In genomic region chr22:37254206-37254866, GRCh38 we compare ENCODE assay signal across 17 cellular contexts. TPM values are rescaled to one million over a fixed set of nuclear protein-coding genes. Genes with fewer than 3 reads are reported as not detected.
A peak's percentile ranks its signal among the peaks of the same experiment; 100 is the strongest.
DNase-seq lines count a peak whose midpoint lies in the region; ATAC-seq, FAIRE-seq and TF ChIP-seq lines count a peak whose summit lies in the region.
"Had no signal": no experiment of that assay in that cellular context is flagged by ENCODE, and none has a peak within 500 bp of the region (broad histone marks: within the 10 kb centered on the region; RNA-seq: fewer than 3 reads in every experiment).

No MANE protein-coding gene starts in this region.

- no peak for TF ChIP-seq EP300 in A549 (IDR thresholded peaks at IDR 0.05)

- H3K27ac ChIP-seq in A549 (peak overlapping the region in 1 of 2 experiments; percentile 66; a peak in 3 of 6 replicates), body of pancreas (no peak overlapping the region)
- H3K27ac ChIP-seq: parathyroid adenoma, vagina had no signal

- no peaks in the 10 kb centered on the region for H3K36me3 ChIP-seq in body of pancreas (replicated peaks in 1 of 2; ENCODE audit: insufficient read depth in 1 of 2, low read depth in 2 of 2)
- H3K36me3 ChIP-seq: vagina had no signal

- ATAC-seq in A549: no peak
- ATAC-seq in body of pancreas: no peak
- no peak for ATAC-seq in GM21526 (IDR thresholded peaks at IDR 0.05; ENCODE audit: low FRiP score, unreplicated experiment)
- ATAC-seq: stimulated activated naive B cell treated with anti-CD40 and anti-IgM and Interleukin-4, amounts not matched to agents 10 μg/mL and 1 μg/mL and 100 μg/mL, for 72 hours had no signal

- peak overlapping the region; percentile 43 for H3K4me2 ChIP-seq in A549

- DNase-seq in A549 (ENCODE audit: low read depth in 1 of 2, low spot score in 1 of 2): peak in 1 of 2 experiments; percentile 24
- peak; percentile 56 for DNase-seq in HS-5 (ENCODE audit: low read depth)
- peak; percentile 46 for DNase-seq in amniotic stem cell (lab: John Stamatoyannopoulos, UW)
- DNase-seq in iris pigment epithelial cell (ENCODE audit: low read depth): peak; percentile 82
- no peak for DNase-seq in body of pancreas
- DNase-seq in H54 (ENCODE audit: insufficient read length, low spot score): no peak
- no peak for DNase-seq in superior temporal gyrus (ENCODE audit: extremely low spot score)
- DNase-seq: AML-193; H9; midbrain; NCI-H187 treated with DMSO at 0.1 percent for 48 hours; stimulated activated CD4-positive, alpha-beta T cell treated with anti-CD3 and anti-CD28 coated beads, Interleukin-2, amount 100 ng/mL, for 48 hours; stimulated activated naive B cell treated with anti-CD40 and anti-IgM and Interleukin-4, amounts not matched to agents 10 μg/mL and 1 μg/mL and 100 μg/mL, for 72 hours had no signal

- TF ChIP-seq CTCF in A549 (IDR thresholded peaks at IDR 0.05) (no peak), body of pancreas (IDR thresholded peaks at IDR 0.05) (no peak)

- H3K4me3 ChIP-seq in A549 (no peak overlapping the region), body of pancreas (no peak overlapping the region)
- H3K4me3 ChIP-seq: vagina had no signal

- H3K4me1 ChIP-seq in A549 (peaks cover 39% of the 10 kb centered on the region), body of pancreas (peaks cover 1% of the 10 kb centered on the region)
- H3K4me1 ChIP-seq: parathyroid adenoma, vagina had no signal

- FAIRE-seq in A549 (lab: Jason Lieb, UNC) (no peak), H54 (lab: Jason Lieb, UNC) (no peak)

- no peak for TF ChIP-seq POLR2A in A549 (IDR thresholded peaks at IDR 0.05; ENCODE audit: low read length)
- TF ChIP-seq POLR2A in body of pancreas (IDR thresholded peaks at IDR 0.05): no peak
- TF ChIP-seq POLR2A in H54 (IDR thresholded peaks at IDR 0.05; ENCODE audit: low read depth, low read length): no peak

- no peaks in the 10 kb centered on the region for H3K27me3 ChIP-seq in body of pancreas
- H3K27me3 ChIP-seq: vagina had no signal

- 30% methylated on average over 5 of the region's 5 CpGs for WGBS in A549 (ENCODE audit: missing lambda C conversion rate)
- 58 to 88% methylated on average over 4 to 5 of the region's 5 CpGs for WGBS in body of pancreas, 2 donors

- H3K9me3 ChIP-seq in A549 (no peaks in the 10 kb centered on the region), body of pancreas (no peaks in the 10 kb centered on the region)
- H3K9me3 ChIP-seq: vagina had no signal

- no peak for TF ChIP-seq RAD21 in A549 (conservative IDR thresholded peaks at IDR 0.05 in 1 of 2, IDR thresholded peaks at IDR 0.05 in 1 of 2)

- POLR2A ChIA-PET in A549 (lab: Yijun Ruan, JAX): no interaction called here

- CTCF ChIA-PET in A549 (lab: Yijun Ruan, JAX): interaction anchor here (0.6 to 1.3 kb wide), 4 partner anchors 57 to 203 kb away, joined by 3 read pairs; no protein-coding TSS in a partner anchor

- intact Hi-C loops in body of pancreas (cut with DNase I): no loop called here

TF ChIP-seq in A549, 52 proteins besides CTCF, POLR2A, EP300 and RAD21:
- TF ChIP-seq KDM1A (IDR thresholded peaks at IDR 0.05; ENCODE audit: low read depth) (no peak), MYC (IDR thresholded peaks at IDR 0.05; ENCODE audit: borderline replicate concordance, low read length) (no peak), MAZ (IDR thresholded peaks at IDR 0.05; ENCODE audit: borderline replicate concordance, low read depth, low read length) (no peak), MAX (IDR thresholded peaks at IDR 0.05) (no peak)
- TF ChIP-seq, protein P1, sequence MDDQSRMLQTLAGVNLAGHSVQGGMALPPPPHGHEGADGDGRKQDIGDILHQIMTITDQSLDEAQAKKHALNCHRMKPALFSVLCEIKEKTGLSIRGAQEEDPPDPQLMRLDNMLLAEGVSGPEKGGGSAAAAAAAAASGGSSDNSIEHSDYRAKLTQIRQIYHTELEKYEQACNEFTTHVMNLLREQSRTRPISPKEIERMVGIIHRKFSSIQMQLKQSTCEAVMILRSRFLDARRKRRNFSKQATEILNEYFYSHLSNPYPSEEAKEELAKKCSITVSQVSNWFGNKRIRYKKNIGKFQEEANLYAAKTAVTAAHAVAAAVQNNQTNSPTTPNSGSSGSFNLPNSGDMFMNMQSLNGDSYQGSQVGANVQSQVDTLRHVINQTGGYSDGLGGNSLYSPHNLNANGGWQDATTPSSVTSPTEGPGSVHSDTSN (IDR thresholded peaks at IDR 0.05): no peak
- TF ChIP-seq, protein P2, sequence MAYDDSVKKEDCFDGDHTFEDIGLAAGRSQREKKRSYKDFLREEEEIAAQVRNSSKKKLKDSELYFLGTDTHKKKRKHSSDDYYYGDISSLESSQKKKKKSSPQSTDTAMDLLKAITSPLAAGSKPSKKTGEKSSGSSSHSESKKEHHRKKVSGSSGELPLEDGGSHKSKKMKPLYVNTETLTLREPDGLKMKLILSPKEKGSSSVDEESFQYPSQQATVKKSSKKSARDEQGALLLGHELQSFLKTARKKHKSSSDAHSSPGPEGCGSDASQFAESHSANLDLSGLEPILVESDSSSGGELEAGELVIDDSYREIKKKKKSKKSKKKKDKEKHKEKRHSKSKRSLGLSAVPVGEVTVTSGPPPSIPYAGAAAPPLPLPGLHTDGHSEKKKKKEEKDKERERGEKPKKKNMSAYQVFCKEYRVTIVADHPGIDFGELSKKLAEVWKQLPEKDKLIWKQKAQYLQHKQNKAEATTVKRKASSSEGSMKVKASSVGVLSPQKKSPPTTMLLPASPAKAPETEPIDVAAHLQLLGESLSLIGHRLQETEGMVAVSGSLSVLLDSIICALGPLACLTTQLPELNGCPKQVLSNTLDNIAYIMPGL (CRISPR knock-in tag; IDR thresholded peaks at IDR 0.05; ENCODE audit: borderline replicate concordance): no peak

RNA-seq across cellular contexts. Expression of gene RAC2, which starts 10.3 kb away (rescaled TPM):
- 0.12 TPM in 1 of 2 replicates, not detected in the other for polyA plus RNA-seq in A549 (2011; rRNA removed)
- polyA plus RNA-seq in A549 (2012; cell fraction: cytosol; rRNA removed): 0.12 and 0.16 TPM in 2 replicates
- polyA plus RNA-seq in A549 (2012; cell fraction: nucleus; rRNA removed): 0.17 and 0.22 TPM in 2 replicates
- polyA plus RNA-seq in A549 (2017; fragmentation: RNase III; extraction: RNeasy Plus Mini Kit Qiagen cat#74134 plus additional on column Dnase treatment): 0.05 to 0.07 TPM (median 0.05 TPM) in 3 replicates
- polyA minus RNA-seq in A549 (2011; rRNA and poly(A)+ RNA removed): not detected in 2 replicates
- 1 to 10 TPM; 4.3 to 4.9 TPM for total RNA-seq in body of pancreas

RNA-seq across cellular contexts. Expression of gene CYTH4, which starts 28.0 kb away (rescaled TPM):
- 0.03 and 0.05 TPM in 2 replicates for polyA plus RNA-seq in A549 (2011; rRNA removed)
- 0.09 and 0.16 TPM in 2 replicates for polyA plus RNA-seq in A549 (2012; cell fraction: cytosol; rRNA removed)
- 0.24 and 0.32 TPM in 2 replicates for polyA plus RNA-seq in A549 (2012; cell fraction: nucleus; rRNA removed)
- polyA plus RNA-seq in A549 (2017; fragmentation: RNase III; extraction: RNeasy Plus Mini Kit Qiagen cat#74134 plus additional on column Dnase treatment): 0.10 to 0.24 TPM (median 0.15 TPM) in 3 replicates
- polyA minus RNA-seq in A549 (2011; rRNA and poly(A)+ RNA removed): 0.04 TPM in 1 of 2 replicates, not detected in the other
- total RNA-seq in body of pancreas: 1 to 10 TPM; 2.3 to 7.9 TPM
- total RNA-seq: epithelial cell of proximal tubule, H9 had no signal

RNA-seq across cellular contexts. Expression of gene SSTR3, which starts 42.1 kb away (rescaled TPM):
- polyA plus RNA-seq in A549 (2011; rRNA removed) (not detected in 2 replicates), A549 (2017; fragmentation: RNase III; extraction: RNeasy Plus Mini Kit Qiagen cat#74134 plus additional on column Dnase treatment) (not detected in 3 replicates)
- polyA plus RNA-seq in A549 (2012; cell fraction: cytosol; rRNA removed): not detected in 2 replicates
- polyA plus RNA-seq in A549 (2012; cell fraction: nucleus; rRNA removed): 0.07 TPM in 1 of 2 replicates, not detected in the other
- polyA minus RNA-seq in A549 (2011; rRNA and poly(A)+ RNA removed): not detected in 2 replicates
- total RNA-seq in body of pancreas: 1 to 10 TPM; 1.3 to 4.2 TPM
- total RNA-seq: epithelial cell of proximal tubule, vagina had no signal

Comparison
In these comparisons a context has a peak if more than half of its experiments do, and no peak if none do; other contexts are left out.
1. DNase-seq: peak in HS-5 (single experiment), amniotic stem cell (single experiment) and iris pigment epithelial cell (single experiment); none in body of pancreas (0 of 4), H54 (single experiment) and superior temporal gyrus (single experiment).